In the genomic region with DNA sequence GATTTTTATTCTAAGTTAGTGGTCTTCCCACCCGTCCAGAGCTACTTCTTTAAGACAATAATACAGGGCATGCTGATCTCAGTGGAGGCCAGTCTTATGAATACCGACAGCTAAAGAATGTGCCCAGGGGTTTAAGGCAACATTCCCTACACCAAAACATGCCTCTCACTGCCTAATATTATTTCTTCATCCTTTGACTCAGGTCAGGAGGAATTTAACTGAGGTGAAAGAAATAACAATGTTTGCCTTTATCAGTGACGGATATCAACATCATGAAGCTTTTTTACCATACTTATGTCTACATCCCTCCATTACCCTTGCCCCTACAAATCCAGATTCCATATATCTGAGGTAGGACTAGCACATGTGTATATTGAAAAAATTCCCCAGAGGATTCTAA, we compare ENCODE assay signal across 15 cellular contexts. TPM values are rescaled to one million over a fixed set of nuclear protein-coding genes. Genes with fewer than 3 reads are reported as not detected.
DNase-seq lines count a peak whose midpoint lies in the region; ATAC-seq and TF ChIP-seq lines count a peak whose summit lies in the region.
"Had no signal": no experiment of that assay in that cellular context is flagged by ENCODE, and none has a peak within 500 bp of the region (broad histone marks: within the 10 kb centered on the region; RNA-seq: fewer than 3 reads in every experiment).

No MANE protein-coding gene starts in this region.

- in situ Hi-C loops in astrocyte of the cerebellum (cut with HindIII; ENCODE audit: low sequenced_read_pairs), result no loop called here

- ATAC-seq in foreskin keratinocyte, result peak; percentile 64
- no peak for ATAC-seq in HG03432 (IDR thresholded peaks at IDR 0.05; ENCODE audit: unreplicated experiment)
- no peak for ATAC-seq in HG03280 (IDR thresholded peaks at IDR 0.05; ENCODE audit: unreplicated experiment)
- ATAC-seq: left colon, upper lobe of right lung had no signal

- peaks cover 24% of the 10 kb centered on the region for H3K4me1 ChIP-seq in foreskin keratinocyte
- H3K4me1 ChIP-seq: upper lobe of right lung had no signal

- no peak for TF ChIP-seq CTCF in astrocyte of the cerebellum (IDR thresholded peaks at IDR 0.05; ENCODE audit: low read depth, low read length, missing control alignments)
- no peak for TF ChIP-seq CTCF in foreskin keratinocyte (conservative IDR thresholded peaks at IDR 0.05)

- DNase-seq in HCEC 1CT, result peak; percentile 67
- peak; percentile 54 for DNase-seq in astrocyte of the cerebellum (ENCODE audit: low read depth)
- DNase-seq in foreskin keratinocyte, result peak; percentile 88 to 96
- DNase-seq in smooth muscle cell of the brain vasculature (ENCODE audit: low read depth, low spot score), result peak; percentile 58
- no peak for DNase-seq in activated CD8-positive, alpha-beta memory T cell treated with anti-CD3 and anti-CD28 coated beads, Interleukin-2, amount 50 U/mL, for 4 hours
- DNase-seq in DMS53 treated with DMSO at 0.1 percent for 48 hours (lab: John Stamatoyannopoulos, UW; ENCODE audit: unreplicated experiment), result no peak
- DNase-seq: activated CD8-positive, alpha-beta memory T cell treated with anti-CD3 and anti-CD28 coated beads for 24 hours; central memory CD4-positive, alpha-beta T cell; left colon; NCI-H446; stimulated activated CD4-positive, alpha-beta T cell treated with anti-CD3 and anti-CD28 coated beads, Interleukin-4, amount 100 ng/mL, for 1 hour; upper lobe of right lung had no signal

- H3K4me3 ChIP-seq in astrocyte of the cerebellum (ENCODE audit: low read depth, low read length), result no peak overlapping the region
- H3K4me3 ChIP-seq: hepatocyte, upper lobe of right lung had no signal

- no peaks in the 10 kb centered on the region for H3K27me3 ChIP-seq in foreskin keratinocyte
- H3K27me3 ChIP-seq: hepatocyte, upper lobe of right lung had no signal

- no peak overlapping the region for H3K27ac ChIP-seq in foreskin keratinocyte
- H3K27ac ChIP-seq: hepatocyte, upper lobe of right lung had no signal

RNA-seq across cellular contexts. Expression of a gene that starts 33.3 kb away (rescaled TPM):
- 115 and 130 TPM in 2 replicates for total RNA-seq in foreskin keratinocyte
- 53.6 and 55.3 TPM in 2 replicates for polyA plus RNA-seq in foreskin keratinocyte

Comparison
In these comparisons a context has a peak if more than half of its experiments do, and no peak if none do; other contexts are left out.
1. DNase-seq: peak in HCEC 1CT (single experiment), astrocyte of the cerebellum (single experiment), foreskin keratinocyte (2 of 2) and smooth muscle cell of the brain vasculature (single experiment); none in activated CD8-positive, alpha-beta memory T cell treated with anti-CD3 and anti-CD28 coated beads, Interleukin-2, amount 50 U/mL, for 4 hours (single experiment) and DMS53 treated with DMSO at 0.1 percent for 48 hours (single experiment).